In the genomic region with DNA sequence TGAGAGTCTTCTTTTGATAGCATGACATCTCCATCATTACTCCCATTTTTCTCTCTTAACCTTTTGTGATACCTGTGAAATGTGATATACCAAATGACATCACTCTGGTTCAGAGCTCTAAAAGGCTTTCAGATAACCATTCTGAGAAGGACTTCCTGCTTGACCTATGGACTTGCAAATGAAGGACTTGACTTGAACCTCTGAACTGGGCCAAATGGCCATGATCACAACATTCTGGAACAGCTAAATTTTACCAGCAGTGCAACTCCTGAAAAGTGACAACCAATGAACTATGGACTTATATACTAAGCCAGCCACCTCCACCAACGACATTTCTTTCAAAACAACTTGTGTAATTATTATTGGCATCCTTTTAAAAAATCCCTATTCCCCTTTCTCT, we compare ENCODE assay signal across 22 cellular contexts.
"Had no signal": no experiment of that assay in that cellular context is flagged by ENCODE, and none has a peak within 500 bp of the region (broad histone marks: within the 10 kb centered on the region; RNA-seq: fewer than 3 reads in every experiment).

No MANE protein-coding gene starts in this region.

- H3K4me1 Mint-ChIP-seq: natural killer cell; stimulated activated naive B cell treated with anti-CD40 and anti-IgM and Interleukin-4, amounts not matched to agents 10 μg/mL and 1 μg/mL and 100 μg/mL, for 72 hours had no signal

- H3K36me3 Mint-ChIP-seq: natural killer cell; stimulated activated naive B cell treated with anti-CD40 and anti-IgM and Interleukin-4, amounts not matched to agents 10 μg/mL and 1 μg/mL and 100 μg/mL, for 72 hours had no signal

- DNase-seq: dorsolateral prefrontal cortex; effector CD4-positive, alpha-beta T cell; gastrocnemius medialis; head of caudate nucleus; kidney; left ventricle myocardium inferior; lower lobe of right lung; natural killer cell; occipital lobe; ovary; posterior cingulate gyrus; psoas muscle; right cardiac atrium; stimulated activated CD4-positive, alpha-beta T cell treated with anti-CD3 and anti-CD28 coated beads, Interleukin-15, amount 100 ng/mL, for 24 hours; stimulated activated CD4-positive, alpha-beta T cell treated with anti-CD3 and anti-CD28 coated beads, Interleukin-2, amount 100 ng/mL, for 48 hours; stimulated activated naive B cell treated with anti-CD40 and anti-IgM and Interleukin-4, amounts not matched to agents 10 μg/mL and 1 μg/mL and 100 μg/mL, for 72 hours; upper lobe of left lung had no signal

- FAIRE-seq: kidney, urothelium cell line had no signal

- H3K27ac Mint-ChIP-seq: natural killer cell; stimulated activated naive B cell treated with anti-CD40 and anti-IgM and Interleukin-4, amounts not matched to agents 10 μg/mL and 1 μg/mL and 100 μg/mL, for 72 hours; stimulated activated naive CD8-positive, alpha-beta T cell treated with anti-CD3 and anti-CD28 coated beads, Interleukin-15, Interleukin-2, amounts not matched to agents 100 ng/mL and 50 ng/mL, for 24 hours had no signal

- H3K4me3 ChIP-seq: dorsolateral prefrontal cortex, gastrocnemius medialis, left ventricle myocardium inferior, lower lobe of right lung, ovary, psoas muscle, skin epidermis, thoracic aorta, tibial nerve, upper lobe of left lung had no signal

- H3K27me3 ChIP-seq: dorsolateral prefrontal cortex, gastrocnemius medialis, ovary, tibial nerve, upper lobe of left lung had no signal

- H3K9me3 Mint-ChIP-seq: stimulated activated naive B cell treated with anti-CD40 and anti-IgM and Interleukin-4, amounts not matched to agents 10 μg/mL and 1 μg/mL and 100 μg/mL, for 72 hours had no signal

- H3K9me3 ChIP-seq: gastrocnemius medialis, lower lobe of right lung, ovary, psoas muscle, thoracic aorta, tibial nerve, upper lobe of left lung had no signal

- H3K4me1 ChIP-seq: psoas muscle had no signal

- H3K4me3 Mint-ChIP-seq: natural killer cell; stimulated activated naive B cell treated with anti-CD40 and anti-IgM and Interleukin-4, amounts not matched to agents 10 μg/mL and 1 μg/mL and 100 μg/mL, for 72 hours; stimulated activated naive CD8-positive, alpha-beta T cell treated with anti-CD3 and anti-CD28 coated beads, Interleukin-15, Interleukin-2, amounts not matched to agents 100 ng/mL and 50 ng/mL, for 24 hours had no signal

- H3K27ac ChIP-seq: dorsolateral prefrontal cortex, lower lobe of right lung, ovary, psoas muscle, skin epidermis, thoracic aorta, upper lobe of left lung had no signal

- ATAC-seq: gastrocnemius medialis; lower lobe of right lung; natural killer cell; psoas muscle; right cardiac atrium; stimulated activated naive B cell treated with anti-CD40 and anti-IgM and Interleukin-4, amounts not matched to agents 10 μg/mL and 1 μg/mL and 100 μg/mL, for 72 hours had no signal

- H3K36me3 ChIP-seq: gastrocnemius medialis, left ventricle myocardium inferior, lower lobe of right lung, ovary, thoracic aorta, tibial nerve, upper lobe of left lung had no signal
